ENCODE assay signal across 18 cellular contexts in genomic region chr4:74631338-74631737, GRCh38.
DNase-seq lines count a peak whose midpoint lies in the region; ATAC-seq and TF ChIP-seq lines count a peak whose summit lies in the region.
"Had no signal": no experiment of that assay in that cellular context is flagged by ENCODE, and none has a peak within 500 bp of the region (broad histone marks: within the 10 kb centered on the region; RNA-seq: fewer than 3 reads in every experiment).

No MANE protein-coding gene starts in this region.

- 92 to 97% (median 97%) methylated on average over 2 of the region's 2 CpGs for WGBS in ovary, 3 donors

- in situ Hi-C loops in brain microvascular endothelial cell (cut with HindIII; ENCODE audit: low pct_ligation_motif_present, low sequenced_read_pairs), result no loop called here

- 0 out of 2 replicates have a peak, but pooled peaks cover 5% of the 10 kb centered on the region for H3K4me1 ChIP-seq in HEK293 (ENCODE audit: control insufficient read depth, insufficient read depth, low read length)
- peaks cover 18% of the 10 kb centered on the region for H3K4me1 ChIP-seq in foreskin keratinocyte
- H3K4me1 ChIP-seq in ovary (ENCODE audit: insufficient read depth), result no peaks in the 10 kb centered on the region

- no peaks in the 10 kb centered on the region for H3K27me3 ChIP-seq in brain microvascular endothelial cell (replicated peaks)
- no peaks in the 10 kb centered on the region for H3K27me3 ChIP-seq in foreskin keratinocyte
- H3K27me3 ChIP-seq in ovary, result no peaks in the 10 kb centered on the region

- no peak for TF ChIP-seq EP300 in ovary (IDR thresholded peaks at IDR 0.05)

- DNase-seq in brain microvascular endothelial cell, result peak; percentile 31
- DNase-seq in foreskin keratinocyte, result peak; percentile 62 to 69
- no peak for DNase-seq in Kasumi-1 (lab: John Stamatoyannopoulos, UW)
- DNase-seq in ovary, result no peak
- DNase-seq in DMS 273 (lab: John Stamatoyannopoulos, UW; ENCODE audit: unreplicated experiment), result no peak
- no peak for DNase-seq in head of caudate nucleus
- DNase-seq: activated CD4-positive, alpha-beta T cell treated with anti-CD3 and anti-CD28 coated beads for 1 hour; activated naive CD8-positive, alpha-beta T cell treated with anti-CD3 and anti-CD28 coated beads, Interleukin-2, amount 10 ng/mL, durations not matched to agents 7 days and 5 days; CD4-positive, CD25-positive, alpha-beta regulatory T cell; DND-41; immature natural killer cell; MV-4-11; NCI-H2029; sigmoid colon; stimulated activated CD4-positive, alpha-beta T cell treated with anti-CD3 and anti-CD28 coated beads, Interleukin-1b, Interleukin-23, amount 100 ng/mL, for 48 hours; stimulated activated naive CD4-positive, alpha-beta T cell treated with Interleukin-2 at 50 U/mL for 16 hours had no signal

- H3K4me3 ChIP-seq in HEK293 (ENCODE audit: low read depth, low read length), result no peak overlapping the region
- H3K4me3 ChIP-seq in brain microvascular endothelial cell (ENCODE audit: low read depth, low read length), result no peak overlapping the region
- no peak overlapping the region for H3K4me3 ChIP-seq in ovary
- H3K4me3 ChIP-seq: sigmoid colon had no signal

- POLR2A ChIA-PET in HEK293 (lab: Yijun Ruan, JAX), result no interaction called here

- H3K27ac ChIP-seq in 22Rv1, result peak overlapping the region; percentile 22; the same call in 1 of the 2 replicates
- H3K27ac ChIP-seq in HEK293 (ENCODE audit: extremely low read depth, low read depth, low read length), result no peak overlapping the region
- H3K27ac ChIP-seq in brain microvascular endothelial cell, result no peak overlapping the region
- H3K27ac ChIP-seq in foreskin keratinocyte, result no peak overlapping the region
- no peak overlapping the region for H3K27ac ChIP-seq in ovary
- H3K27ac ChIP-seq: sigmoid colon had no signal

- no peaks in the 10 kb centered on the region for H3K9me3 ChIP-seq in HEK293 (ENCODE audit: control insufficient read depth, insufficient read depth, low read depth, low read length)
- H3K9me3 ChIP-seq in ovary, result no peaks in the 10 kb centered on the region
- H3K9me3 ChIP-seq: sigmoid colon had no signal

- H3K36me3 ChIP-seq in HEK293 (ENCODE audit: control insufficient read depth in 2 of 2, insufficient read depth in 1 of 2, low read length in 2 of 2) (no peaks in the 10 kb centered on the region), brain microvascular endothelial cell (replicated peaks) (no peaks in the 10 kb centered on the region), ovary (no peaks in the 10 kb centered on the region)
- H3K36me3 ChIP-seq: sigmoid colon had no signal

- intact Hi-C loops in ovary (cut with DNase I) (no loop called here), head of caudate nucleus (cut with DNase I) (no loop called here)

- TF ChIP-seq CTCF in 22Rv1 (IDR thresholded peaks at IDR 0.05) (no peak), HEK293 (tag by site-specific recombination; IDR thresholded peaks at IDR 0.05) (no peak), brain microvascular endothelial cell (IDR thresholded peaks at IDR 0.05; ENCODE audit: low read depth, low read length, missing control alignments) (no peak), foreskin keratinocyte (conservative IDR thresholded peaks at IDR 0.05) (no peak), ovary (IDR thresholded peaks at IDR 0.05) (no peak)

- ATAC-seq in foreskin keratinocyte, result peak; percentile 36

- CTCF ChIA-PET in HEK293 (lab: Yijun Ruan, JAX), result interaction anchor here (0.6 kb wide), 2 partner anchors 53 to 300 kb away, joined by 3 read pairs; no protein-coding TSS in a partner anchor

- no peak for TF ChIP-seq POLR2A in ovary (IDR thresholded peaks at IDR 0.05)

TF ChIP-seq in HEK293, 187 proteins besides CTCF, POLR2A, EP300 and RAD21:
- TF ChIP-seq ZNF114 (tag by site-specific recombination; IDR thresholded peaks at IDR 0.05), result no peak
- no peak for TF ChIP-seq ZXDB (tag by site-specific recombination; IDR thresholded peaks at IDR 0.05)
- no peak for TF ChIP-seq KLF9 (tag by site-specific recombination; IDR thresholded peaks at IDR 0.05; ENCODE audit: low read depth)
- TF ChIP-seq SCRT2 (tag by site-specific recombination; IDR thresholded peaks at IDR 0.05), result 0 out of 2 replicates have a peak, but pooled peaks have one; percentile 12

Comparison
In these comparisons a context has a peak if more than half of its experiments do, and no peak if none do; other contexts are left out.
1. DNase-seq: peak in brain microvascular endothelial cell (single experiment) and foreskin keratinocyte (2 of 2); none in Kasumi-1 (0 of 2), ovary (0 of 5), DMS 273 (single experiment) and head of caudate nucleus (0 of 42).